In genomic region chr11:84780689-84781293, GRCh38 we compare ENCODE assay signal across 8 cellular contexts.
A peak's percentile ranks its signal among the peaks of the same experiment; 100 is the strongest.
DNase-seq lines count a peak whose midpoint lies in the region; ATAC-seq and TF ChIP-seq lines count a peak whose summit lies in the region.

No MANE protein-coding gene starts in this region.

- H3K36me3 ChIP-seq in A673 (ENCODE audit: insufficient read depth, low read length, poor library complexity, severe bottlenecking) (no peaks in the 10 kb centered on the region), psoas muscle (ENCODE audit: insufficient read depth in 1 of 2, low read depth in 1 of 2) (no peaks in the 10 kb centered on the region)

- ATAC-seq in GM18868 (IDR thresholded peaks at IDR 0.05; ENCODE audit: unreplicated experiment) (peak; percentile 63), psoas muscle (no peak), GM18873 (IDR thresholded peaks at IDR 0.05; ENCODE audit: low FRiP score, unreplicated experiment) (no peak)
- ATAC-seq in activated CD8-positive, alpha-beta T cell treated with anti-CD3 and anti-CD28 coated beads for 36 hours: no peak

- intact Hi-C loops in A673 (cut with micrococcal nuclease; ENCODE audit: unreplicated experiment) (loop anchor here (5.0 kb wide), 1 partner anchor 812 kb away; no protein-coding TSS in a partner anchor), psoas muscle (cut with DNase I) (no loop called here)
- intact Hi-C loops in activated CD8-positive, alpha-beta T cell treated with anti-CD3 and anti-CD28 coated beads for 36 hours (cut with micrococcal nuclease): no loop called here
- intact Hi-C loops in activated CD4-positive, alpha-beta memory T cell treated with anti-CD3 and anti-CD28 coated beads for 36 hours (cut with micrococcal nuclease): no loop called here

- H3K27ac ChIP-seq in A673 (ENCODE audit: low read depth, low read length, poor library complexity, severe bottlenecking) (no peak overlapping the region), psoas muscle (no peak overlapping the region)

- POLR2A ChIA-PET in A673 (lab: Charles Lee; ENCODE audit: low non-redundant PET): no interaction called here
- POLR2A ChIA-PET in activated CD8-positive, alpha-beta T cell treated with anti-CD3 and anti-CD28 coated beads for 36 hours (lab: Charles Lee): no interaction called here
- POLR2A ChIA-PET in activated CD4-positive, alpha-beta memory T cell treated with anti-CD3 and anti-CD28 coated beads for 36 hours (lab: Charles Lee): no interaction called here

- no peaks in the 10 kb centered on the region for H3K27me3 ChIP-seq in A673 (replicated peaks; ENCODE audit: insufficient read depth, low read depth, low read length, poor library complexity)
- no peaks in the 10 kb centered on the region for H3K27me3 ChIP-seq in psoas muscle (ENCODE audit: insufficient read depth in 3 of 3, low read length in 2 of 3)

- H3K4me1 Mint-ChIP-seq in activated CD8-positive, alpha-beta T cell treated with anti-CD3 and anti-CD28 coated beads for 36 hours (ENCODE audit: low read depth): no peaks in the 10 kb centered on the region
- H3K4me1 Mint-ChIP-seq in activated CD4-positive, alpha-beta memory T cell treated with anti-CD3 and anti-CD28 coated beads for 36 hours (ENCODE audit: low read depth): no peaks in the 10 kb centered on the region

- 22 to 29% (median 23%) methylated on average over 3 of the region's 3 CpGs for WGBS in psoas muscle, 3 donors

- TF ChIP-seq CTCF in A673 (conservative IDR thresholded peaks at IDR 0.05; ENCODE audit: low read depth, low read length) (peak; percentile 64), psoas muscle (IDR thresholded peaks at IDR 0.05) (peak; percentile 49)
- TF ChIP-seq CTCF in activated CD8-positive, alpha-beta T cell treated with anti-CD3 and anti-CD28 coated beads for 36 hours (IDR thresholded peaks at IDR 0.05): no peak

- no peaks in the 10 kb centered on the region for H3K9me3 ChIP-seq in A673 (ENCODE audit: low read depth, low read length, poor library complexity, severe bottlenecking)
- no peaks in the 10 kb centered on the region for H3K9me3 ChIP-seq in psoas muscle

- H3K27ac Mint-ChIP-seq in activated CD8-positive, alpha-beta T cell treated with anti-CD3 and anti-CD28 coated beads for 36 hours: no peak overlapping the region
- H3K27ac Mint-ChIP-seq in activated CD4-positive, alpha-beta memory T cell treated with anti-CD3 and anti-CD28 coated beads for 36 hours: no peak overlapping the region

- H3K4me1 ChIP-seq in A673 (ENCODE audit: insufficient read depth, low read length, poor library complexity, severe bottlenecking) (no peaks in the 10 kb centered on the region), psoas muscle (no peaks in the 10 kb centered on the region)

- no peaks in the 10 kb centered on the region for H3K36me3 Mint-ChIP-seq in activated CD8-positive, alpha-beta T cell treated with anti-CD3 and anti-CD28 coated beads for 36 hours (ENCODE audit: low read depth)
- no peaks in the 10 kb centered on the region for H3K36me3 Mint-ChIP-seq in activated CD4-positive, alpha-beta memory T cell treated with anti-CD3 and anti-CD28 coated beads for 36 hours

- CTCF ChIA-PET in A673 (lab: Charles Lee): interaction anchor here (0.6 to 1.1 kb wide), 8 partner anchors 19 to 832 kb away, joined by 3 to 19 read pairs (median 6); no protein-coding TSS in a partner anchor
- CTCF ChIA-PET in activated CD8-positive, alpha-beta T cell treated with anti-CD3 and anti-CD28 coated beads for 36 hours (lab: Charles Lee): no interaction called here
- CTCF ChIA-PET in activated CD4-positive, alpha-beta memory T cell treated with anti-CD3 and anti-CD28 coated beads for 36 hours (lab: Charles Lee): no interaction called here

- no peaks in the 10 kb centered on the region for H3K27me3 Mint-ChIP-seq in activated CD8-positive, alpha-beta T cell treated with anti-CD3 and anti-CD28 coated beads for 36 hours
- H3K27me3 Mint-ChIP-seq in activated CD4-positive, alpha-beta memory T cell treated with anti-CD3 and anti-CD28 coated beads for 36 hours: no peaks in the 10 kb centered on the region

- no TSS peak for BruUV-seq in A673 (replicated peaks; lab: Mats Ljungman, UMichigan)

- peaks cover 10% of the 10 kb centered on the region for H3K9me3 Mint-ChIP-seq in activated CD8-positive, alpha-beta T cell treated with anti-CD3 and anti-CD28 coated beads for 36 hours
- H3K9me3 Mint-ChIP-seq in activated CD4-positive, alpha-beta memory T cell treated with anti-CD3 and anti-CD28 coated beads for 36 hours: peaks cover 49% of the 10 kb centered on the region

- H3K4me3 ChIP-seq in A673 (ENCODE audit: low read depth, low read length, poor library complexity, severe bottlenecking) (no peak overlapping the region), psoas muscle (no peak overlapping the region)

- peak; percentile 34 for DNase-seq in A673 (ENCODE audit: low spot score)
- peak; percentile 64 for DNase-seq in NCI-H774 (lab: John Stamatoyannopoulos, UW)
- peak; percentile 21 for DNase-seq in epidermal melanocyte (ENCODE audit: insufficient read length, low spot score)
- DNase-seq in psoas muscle: no peak
- no peak for DNase-seq in activated CD8-positive, alpha-beta T cell treated with anti-CD3 and anti-CD28 coated beads for 36 hours
- DNase-seq in activated CD4-positive, alpha-beta memory T cell treated with anti-CD3 and anti-CD28 coated beads for 36 hours: no peak

- H3K4me3 Mint-ChIP-seq in activated CD8-positive, alpha-beta T cell treated with anti-CD3 and anti-CD28 coated beads for 36 hours: no peak overlapping the region
- no peak overlapping the region for H3K4me3 Mint-ChIP-seq in activated CD4-positive, alpha-beta memory T cell treated with anti-CD3 and anti-CD28 coated beads for 36 hours

Comparison
In these comparisons a context has a peak if more than half of its experiments do, and no peak if none do; other contexts are left out.
1. DNase-seq: peak in A673 (single experiment), NCI-H774 (single experiment) and epidermal melanocyte (single experiment); none in psoas muscle (0 of 2), activated CD8-positive, alpha-beta T cell treated with anti-CD3 and anti-CD28 coated beads for 36 hours (single experiment) and activated CD4-positive, alpha-beta memory T cell treated with anti-CD3 and anti-CD28 coated beads for 36 hours (single experiment).